8 cellular contexts compared by ENCODE assay signal in genomic region chr1:19251305-19252196, GRCh38. TPM values are rescaled to one million over a fixed set of nuclear protein-coding genes. Genes with fewer than 3 reads are reported as not detected.
DNase-seq lines count a peak whose midpoint lies in the region; ATAC-seq and TF ChIP-seq lines count a peak whose summit lies in the region.

Gene EMC1 (minus strand): TSS chr1:19251524. CDS start chr1:19251509, 15 bp downstream.
Gene MRTO4 (plus strand): TSS chr1:19251805. CDS start chr1:19251836, 31 bp downstream.

- H3K27me3 Mint-ChIP-seq in dendritic cell treated with granulocyte-macrophage colony-stimulating factor and Interleukin-4, amounts not matched to agents 40 ng/mL and 50 ng/mL, for 4 days: no peaks in the 10 kb centered on the region

- H3K9me3 ChIP-seq in left lung: no peaks in the 10 kb centered on the region

- H3K9me3 Mint-ChIP-seq in dendritic cell treated with granulocyte-macrophage colony-stimulating factor and Interleukin-4, amounts not matched to agents 40 ng/mL and 50 ng/mL, for 4 days: no peaks in the 10 kb centered on the region

- peak within 1 kb of the TSS; percentile 89 to 94 for H3K4me3 ChIP-seq in left lung

- H3K27ac ChIP-seq in left lung: peak within 1 kb of the TSS; percentile 95 to 97

- ATAC-seq in GM19035 (IDR thresholded peaks at IDR 0.05; ENCODE audit: unreplicated experiment) (peak; percentile 84), HG03342 (IDR thresholded peaks at IDR 0.05; ENCODE audit: unreplicated experiment) (peak; percentile 72), left lung (peak; percentile 99)

- no peaks in the 10 kb centered on the region for H3K27me3 ChIP-seq in left lung

- H3K36me3 ChIP-seq in left lung: peaks cover 0 to 18% of the 10 kb centered on the region in 2 donors

- peaks cover 45% of the 10 kb centered on the region for H3K36me3 Mint-ChIP-seq in dendritic cell treated with granulocyte-macrophage colony-stimulating factor and Interleukin-4, amounts not matched to agents 40 ng/mL and 50 ng/mL, for 4 days (ENCODE audit: low read depth)

- no peak for TF ChIP-seq CTCF in left lung (IDR thresholded peaks at IDR 0.05)

- peak; percentile 83 for DNase-seq in Ammon's horn (ENCODE audit: low spot score)
- DNase-seq in NCI-H526 (lab: John Stamatoyannopoulos, UW): peak; percentile 33 to 92
- DNase-seq in activated CD4-positive, alpha-beta T cell treated with anti-CD3 and anti-CD28 coated beads, Interleukin-2, amount 50 U/mL, for 24 hours (ENCODE audit: low read depth in 1 of 2, low spot score in 1 of 2): peak; percentile 84 to 86
- peak; percentile 87 to 97 for DNase-seq in left lung
- peak; percentile 87 for DNase-seq in stimulated activated CD4-positive, alpha-beta T cell treated with anti-CD3 and anti-CD28 coated beads, Interleukin-2, amount 100 ng/mL, for 4 hours (ENCODE audit: low read depth)

- intact Hi-C loops in dendritic cell treated with granulocyte-macrophage colony-stimulating factor and Interleukin-4, amounts not matched to agents 40 ng/mL and 50 ng/mL, for 4 days (cut with micrococcal nuclease): loop anchor here (2.0 to 5.0 kb wide), 2 partner anchors 39 to 61 kb away; partner anchors contain the start of genes AKR7A2, SLC66A1 and UBR4
- intact Hi-C loops in left lung (cut with DNase I): no loop called here

- peak within 1 kb of the TSS; percentile 89 for H3K4me3 Mint-ChIP-seq in dendritic cell treated with granulocyte-macrophage colony-stimulating factor and Interleukin-4, amounts not matched to agents 40 ng/mL and 50 ng/mL, for 4 days

- H3K27ac Mint-ChIP-seq in dendritic cell treated with granulocyte-macrophage colony-stimulating factor and Interleukin-4, amounts not matched to agents 40 ng/mL and 50 ng/mL, for 4 days: peak within 1 kb of the TSS; percentile 99

- H3K4me1 ChIP-seq in left lung: peaks cover 20 to 44% of the 10 kb centered on the region in 2 donors

- peaks cover 35% of the 10 kb centered on the region for H3K4me1 Mint-ChIP-seq in dendritic cell treated with granulocyte-macrophage colony-stimulating factor and Interleukin-4, amounts not matched to agents 40 ng/mL and 50 ng/mL, for 4 days (ENCODE audit: low read depth)

RNA-seq across cellular contexts. Expression of gene EMC1, which starts in this region (rescaled TPM):
- total RNA-seq in left lung: 10 to 100 TPM; 43.7 to 53.7 TPM

RNA-seq across cellular contexts. Expression of gene MRTO4, which starts in this region (rescaled TPM):
- 10 to 100 TPM; 17.6 to 34.6 TPM for total RNA-seq in left lung

Comparison
In these comparisons a context has a peak if more than half of its experiments do, and no peak if none do; other contexts are left out.
1. Peak in every context shown above with its lines: DNase-seq, ATAC-seq, H3K4me3 ChIP-seq and H3K27ac ChIP-seq.